10 cellular contexts compared by ENCODE assay signal in genomic region chr22:37282385-37282677, GRCh38. TPM values are rescaled to one million over a fixed set of nuclear protein-coding genes. Genes with fewer than 3 reads are reported as not detected.
DNase-seq lines count a peak whose midpoint lies in the region; ATAC-seq and TF ChIP-seq lines count a peak whose summit lies in the region.
"Had no signal": no experiment of that assay in that cellular context is flagged by ENCODE, and none has a peak within 500 bp of the region (broad histone marks: within the 10 kb centered on the region; RNA-seq: fewer than 3 reads in every experiment).

TSS of gene CYTH4 (plus strand) at chr22:37282508. CDS start at chr22:37282570, 62 bp downstream.

- peak within 1 kb of the TSS; percentile 92 for H3K4me3 Mint-ChIP-seq in activated CD4-positive, alpha-beta T cell treated with anti-CD3 and anti-CD28 coated beads, Interleukin-2, amount 10 ng/mL, durations not matched to agents 24 days and 14 days
- H3K4me3 Mint-ChIP-seq: brain had no signal

- CTCF ChIA-PET in SK-N-SH (lab: Yijun Ruan, JAX) = interaction anchor here (0.6 to 7.4 kb wide), 4 partner anchors 9 to 83 kb away, joined by 3 to 49 read pairs (median 3); no protein-coding TSS in a partner anchor

- H3K4me1 Mint-ChIP-seq in activated CD4-positive, alpha-beta T cell treated with anti-CD3 and anti-CD28 coated beads, Interleukin-2, amount 10 ng/mL, durations not matched to agents 24 days and 14 days = peaks cover 61% of the 10 kb centered on the region

- no peak for TF ChIP-seq CTCF in SK-N-SH (IDR thresholded peaks at IDR 0.05)

- H3K27ac Mint-ChIP-seq in activated CD4-positive, alpha-beta T cell treated with anti-CD3 and anti-CD28 coated beads, Interleukin-2, amount 10 ng/mL, durations not matched to agents 24 days and 14 days = peak within 1 kb of the TSS; percentile 99
- H3K27ac Mint-ChIP-seq: brain had no signal

- H4K20me1 ChIP-seq in BLaER1 = no peaks in the 10 kb centered on the region
- no peaks in the 10 kb centered on the region for H4K20me1 ChIP-seq in SK-N-SH (ENCODE audit: insufficient read depth)

- ATAC-seq in HG02870 (IDR thresholded peaks at IDR 0.05; ENCODE audit: unreplicated experiment) = peak; percentile 53
- ATAC-seq in GM21526 (IDR thresholded peaks at IDR 0.05; ENCODE audit: low FRiP score, unreplicated experiment) = no peak
- ATAC-seq in SK-N-SH treated with all-trans-retinoic acid at 6 μM for 48 hours = no peak

- no peaks in the 10 kb centered on the region for H3K9me3 Mint-ChIP-seq in activated CD4-positive, alpha-beta T cell treated with anti-CD3 and anti-CD28 coated beads, Interleukin-2, amount 10 ng/mL, durations not matched to agents 24 days and 14 days

- H3K9me3 ChIP-seq in BLaER1 (no peaks in the 10 kb centered on the region), SK-N-SH (no peaks in the 10 kb centered on the region)

- peak; percentile 94 for DNase-seq in activated CD4-positive, alpha-beta T cell treated with anti-CD3 and anti-CD28 coated beads, Interleukin-2, amount 10 ng/mL, durations not matched to agents 24 days and 14 days
- peak; percentile 68 for DNase-seq in effector CD8-positive, alpha-beta T cell (lab: John Stamatoyannopoulos, UW)
- DNase-seq in SK-N-SH = no peak

- H3K79me2 ChIP-seq in SK-N-SH (ENCODE audit: insufficient read depth) = no peaks in the 10 kb centered on the region

- H3K4me3 ChIP-seq in BLaER1 (peak within 1 kb of the TSS; percentile 67), skin epidermis (peak within 1 kb of the TSS; percentile 37 to 55 (median 44)), SK-N-SH (ENCODE audit: low read depth in 2 of 2, low read length in 1 of 2) (no peak within 1 kb of the TSS)

- POLR2A ChIA-PET in SK-N-SH (lab: Yijun Ruan, JAX) = no interaction called here

- no peaks in the 10 kb centered on the region for H3F3A ChIP-seq in SK-N-SH (replicated peaks; ENCODE audit: insufficient read depth)

- no peak for TF ChIP-seq RAD21 in SK-N-SH (IDR thresholded peaks at IDR 0.05; ENCODE audit: low read length)

- H3K4me2 ChIP-seq in BLaER1 (peak within 1 kb of the TSS; percentile 98), SK-N-SH (no peak within 1 kb of the TSS)

- H3K4me1 ChIP-seq in BLaER1 (peaks cover 98% of the 10 kb centered on the region), SK-N-SH (ENCODE audit: control insufficient read depth in 1 of 2, insufficient read depth in 2 of 2, low read depth in 1 of 2, low read length in 1 of 2) (no peaks in the 10 kb centered on the region)

- no peak within 1 kb of the TSS for H2AFZ ChIP-seq in SK-N-SH (ENCODE audit: low read depth)

- no peaks in the 10 kb centered on the region for H3K9me2 ChIP-seq in SK-N-SH

- intact Hi-C loops in activated CD4-positive, alpha-beta T cell treated with anti-CD3 and anti-CD28 coated beads, Interleukin-2, amount 10 ng/mL, durations not matched to agents 24 days and 14 days (cut with micrococcal nuclease) = loop anchor here (1.0 to 2.0 kb wide), 3 partner anchors 9 to 52 kb away; no protein-coding TSS in a partner anchor

- TF ChIP-seq EP300 in SK-N-SH (IDR thresholded peaks at IDR 0.05; ENCODE audit: borderline replicate concordance in 1 of 2, low read depth in 1 of 2, low read length in 1 of 2) = no peak

- WGBS in SK-N-SH (ENCODE audit: low lambda C conversion rate) = 57% methylated on average over 3 of the region's 12 CpGs

- H3K27me3 Mint-ChIP-seq in activated CD4-positive, alpha-beta T cell treated with anti-CD3 and anti-CD28 coated beads, Interleukin-2, amount 10 ng/mL, durations not matched to agents 24 days and 14 days = no peaks in the 10 kb centered on the region

- peak within 1 kb of the TSS; percentile 77 for H3K9ac ChIP-seq in BLaER1
- no peak within 1 kb of the TSS for H3K9ac ChIP-seq in SK-N-SH

- H3K27ac ChIP-seq in BLaER1 (peak within 1 kb of the TSS; percentile 84), skin epidermis (peak within 1 kb of the TSS; percentile 26 to 94 (median 75)), SK-N-SH (ENCODE audit: low read depth in 2 of 2, low read length in 1 of 2) (no peak within 1 kb of the TSS)

- peaks cover 4% of the 10 kb centered on the region; the same call in 1 of the 2 replicates for H3K36me3 ChIP-seq in BLaER1
- no peaks in the 10 kb centered on the region for H3K36me3 ChIP-seq in SK-N-SH (replicated peaks in 1 of 2; ENCODE audit: control insufficient read depth in 1 of 2, insufficient read depth in 2 of 2, low read length in 1 of 2)

- H3K36me3 Mint-ChIP-seq in activated CD4-positive, alpha-beta T cell treated with anti-CD3 and anti-CD28 coated beads, Interleukin-2, amount 10 ng/mL, durations not matched to agents 24 days and 14 days (ENCODE audit: low read depth) = peaks cover 27% of the 10 kb centered on the region
- H3K36me3 Mint-ChIP-seq: brain had no signal

- H3K27me3 ChIP-seq in BLaER1 = no peaks in the 10 kb centered on the region
- H3K27me3 ChIP-seq in SK-N-SH (ENCODE audit: insufficient read depth) = no peaks in the 10 kb centered on the region

TF ChIP-seq in SK-N-SH, 30 proteins besides CTCF, POLR2A, EP300 and RAD21:
- TF ChIP-seq RCOR1 (IDR thresholded peaks at IDR 0.05; ENCODE audit: low read length) (no peak), RFX5 (IDR thresholded peaks at IDR 0.05; ENCODE audit: low read length) (no peak), TEAD4 (IDR thresholded peaks at IDR 0.05; ENCODE audit: borderline replicate concordance, insufficient read depth) (no peak), USF2 (IDR thresholded peaks at IDR 0.05; ENCODE audit: borderline replicate concordance, low read depth, low read length) (no peak), FOSL2 (IDR thresholded peaks at IDR 0.05; ENCODE audit: borderline replicate concordance, low read depth) (no peak), GABPA (IDR thresholded peaks at IDR 0.05; ENCODE audit: low read depth) (no peak), MEF2A (IDR thresholded peaks at IDR 0.05; ENCODE audit: borderline replicate concordance, low read depth) (no peak), NRF1 (IDR thresholded peaks at IDR 0.05; ENCODE audit: low read depth, low read length) (no peak), EZH2phosphoT487 (IDR thresholded peaks at IDR 0.05; ENCODE audit: borderline replicate concordance, low read depth) (no peak), GATA2 (CRISPR knock-in tag; IDR thresholded peaks at IDR 0.05) (no peak), FOXM1 (IDR thresholded peaks at IDR 0.05; ENCODE audit: low read depth) (no peak), RXRA (IDR thresholded peaks at IDR 0.05; ENCODE audit: borderline replicate concordance, low read depth) (no peak), MAX (IDR thresholded peaks at IDR 0.05; ENCODE audit: low read depth) (no peak)

TF ChIP-seq in SK-N-SH treated with all-trans-retinoic acid at 6 μM for 48 hours, 23 proteins besides CTCF, POLR2A, EP300 and RAD21 (continues in another document):
- TF ChIP-seq RARB (CRISPR knock-in tag; IDR thresholded peaks at IDR 0.05) (no peak), SNAI2 (CRISPR knock-in tag; IDR thresholded peaks at IDR 0.05) (no peak), TCF4 (CRISPR knock-in tag; IDR thresholded peaks at IDR 0.05; ENCODE audit: borderline replicate concordance) (no peak), POU6F1 (CRISPR knock-in tag; IDR thresholded peaks at IDR 0.05; ENCODE audit: borderline replicate concordance, low read depth) (no peak), ZNF70 (CRISPR knock-in tag; IDR thresholded peaks at IDR 0.05) (no peak), ARNTL (CRISPR knock-in tag; IDR thresholded peaks at IDR 0.05; ENCODE audit: borderline replicate concordance, low read depth) (no peak), ESRRG (CRISPR knock-in tag; IDR thresholded peaks at IDR 0.05) (no peak), ZC3H10 (CRISPR knock-in tag; IDR thresholded peaks at IDR 0.05) (no peak), CSRNP3 (CRISPR knock-in tag; IDR thresholded peaks at IDR 0.05) (no peak)

RNA-seq across cellular contexts. Expression of gene CYTH4, which starts in this region (rescaled TPM):
- 43.5 and 44.9 TPM in 2 replicates for total RNA-seq in activated CD4-positive, alpha-beta T cell treated with anti-CD3 and anti-CD28 coated beads, Interleukin-2, amount 10 ng/mL, durations not matched to agents 24 days and 14 days
- polyA plus RNA-seq in SK-N-SH (2012; rRNA removed) = 0.03 and 0.07 TPM in 2 replicates
- 0.01 and 0.04 TPM in 2 replicates for polyA plus RNA-seq in SK-N-SH (2012; cell fraction: cytosol; rRNA removed)
- 0.08 and 0.13 TPM in 2 replicates for polyA plus RNA-seq in SK-N-SH (2012; cell fraction: nucleus; rRNA removed)
- polyA plus RNA-seq: BJ had no signal

Comparison
In these comparisons a context has a peak if more than half of its experiments do, and no peak if none do; other contexts are left out.
1. H3K27ac ChIP-seq: peak in BLaER1 (single experiment) and skin epidermis (21 of 21); none in SK-N-SH (0 of 2).
2. H3K4me3 ChIP-seq: peak in BLaER1 (single experiment) and skin epidermis (7 of 7); none in SK-N-SH (0 of 2).